In the genomic region with DNA sequence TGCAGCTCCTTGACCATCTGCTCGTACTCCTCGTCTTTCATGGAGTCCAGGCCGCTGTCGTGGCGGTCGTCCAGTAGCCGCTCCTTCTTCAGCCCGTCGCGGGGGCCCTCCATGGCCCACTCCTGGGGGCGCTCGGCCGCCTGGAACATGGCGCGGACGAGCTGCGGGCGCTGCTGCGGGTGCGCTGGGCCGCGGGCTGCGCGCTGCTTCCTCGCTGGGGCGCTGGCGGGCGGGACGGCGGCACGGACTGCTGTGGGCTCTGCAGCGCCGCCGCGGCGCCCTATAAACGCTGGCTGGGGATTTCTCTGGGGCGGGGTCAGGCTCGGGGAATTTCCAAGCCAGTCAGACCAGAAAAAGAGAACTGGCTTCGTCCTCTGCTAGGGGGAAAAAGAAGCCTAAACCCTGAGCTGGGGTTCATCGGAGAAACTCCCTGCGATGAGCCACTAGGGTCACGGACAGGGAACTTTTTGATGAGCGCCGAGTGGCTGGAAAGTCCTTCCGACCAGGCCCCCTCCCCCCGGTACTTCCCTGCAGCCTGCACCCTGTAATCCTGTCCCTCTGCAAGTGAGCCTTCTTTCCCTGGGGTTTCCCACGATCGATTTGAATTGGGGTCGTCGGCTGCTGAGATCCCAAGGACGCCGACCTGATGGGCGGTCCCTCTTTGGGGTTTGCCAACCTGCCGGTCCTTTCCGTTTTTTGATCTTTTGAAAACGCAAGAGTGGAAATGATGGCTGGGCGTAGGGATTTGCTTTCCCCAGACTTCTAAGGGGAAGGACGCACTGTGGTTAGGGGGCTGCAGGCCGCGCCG, we compare ENCODE assay signal across 8 cellular contexts. TPM values are rescaled to one million over a fixed set of nuclear protein-coding genes. Genes with fewer than 3 reads are reported as not detected.
DNase-seq lines count a peak whose midpoint lies in the region; ATAC-seq and TF ChIP-seq lines count a peak whose summit lies in the region.

A gene with protein sequence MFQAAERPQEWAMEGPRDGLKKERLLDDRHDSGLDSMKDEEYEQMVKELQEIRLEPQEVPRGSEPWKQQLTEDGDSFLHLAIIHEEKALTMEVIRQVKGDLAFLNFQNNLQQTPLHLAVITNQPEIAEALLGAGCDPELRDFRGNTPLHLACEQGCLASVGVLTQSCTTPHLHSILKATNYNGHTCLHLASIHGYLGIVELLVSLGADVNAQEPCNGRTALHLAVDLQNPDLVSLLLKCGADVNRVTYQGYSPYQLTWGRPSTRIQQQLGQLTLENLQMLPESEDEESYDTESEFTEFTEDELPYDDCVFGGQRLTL (minus strand): TSS at position 254 of the 808 bp plus-strand sequence. CDS start 105 bp downstream, at position 149.

- POLR2A ChIA-PET in AG04450 (lab: Yijun Ruan, JAX), result interaction anchor here (0.5 to 2.7 kb wide), 25 partner anchors 16 to 939 kb away, joined by 3 to 25 read pairs (median 4); partner anchors contain the start of genes FAM177A1, PPP2R3C, PRORP and PSMA6

- CTCF ChIA-PET in AG04450 (lab: Charles Lee), result interaction anchor here (0.6 to 3.5 kb wide), 20 partner anchors 9 to 280 kb away, joined by 3 to 70 read pairs (median 4); partner anchors contain the start of gene PSMA6

- H3K9me3 ChIP-seq in AG04450 (ENCODE audit: control insufficient read depth, insufficient read depth, low read length) (no peaks in the 10 kb centered on the region; the same call in 1 of the 2 replicates), spleen (no peaks in the 10 kb centered on the region)

- ATAC-seq in GM18868 (IDR thresholded peaks at IDR 0.05; ENCODE audit: unreplicated experiment), result peak; percentile 56
- peak; percentile 55 for ATAC-seq in HG03103 (IDR thresholded peaks at IDR 0.05; ENCODE audit: low read depth, unreplicated experiment)

- TF ChIP-seq POLR2A in spleen (IDR thresholded peaks at IDR 0.05), result peak; percentile 82 to 99 (median 99)

- H3K4me1 ChIP-seq in spleen, result peaks cover 45 to 76% (median 60%) of the 10 kb centered on the region in 6 donors

- H3K27ac ChIP-seq in AG04450 (ENCODE audit: low read depth, low read length) (peak within 1 kb of the TSS; percentile 92), VCaP (peak within 1 kb of the TSS; percentile 100), spleen (peak within 1 kb of the TSS; percentile 98 to 100 (median 99))

- H3K4me3 ChIP-seq in AG04450 (ENCODE audit: low read depth, low read length) (peak within 1 kb of the TSS; percentile 94), spleen (peak within 1 kb of the TSS; percentile 73 to 99 (median 95))

- TF ChIP-seq CTCF in AG04450 (IDR thresholded peaks at IDR 0.05; ENCODE audit: low read depth, low read length), result peak; percentile 43
- peak; percentile 64 for TF ChIP-seq CTCF in VCaP (conservative IDR thresholded peaks at IDR 0.05)
- TF ChIP-seq CTCF in spleen (IDR thresholded peaks at IDR 0.05 in 8 of 11, conservative IDR thresholded peaks at IDR 0.05 in 3 of 11), result peak in 8 of 11 experiments; percentile 8 to 60 (median 39)

- no peaks in the 10 kb centered on the region for H3K27me3 ChIP-seq in AG04450 (ENCODE audit: control insufficient read depth, insufficient read depth, low read length)
- H3K27me3 ChIP-seq in spleen (replicated peaks in 1 of 7), result no peaks in the 10 kb centered on the region

- H3K36me3 ChIP-seq in spleen, result peaks cover 3 to 41% (median 38%) of the 10 kb centered on the region in 6 donors

- DNase-seq in AG04450 (ENCODE audit: low read depth, low spot score), result no peak
- peak; percentile 72 for DNase-seq in NCI-H2196 treated with DMSO at 0.1 percent for 48 hours (lab: John Stamatoyannopoulos, UW; ENCODE audit: unreplicated experiment)
- DNase-seq in T47D (ENCODE audit: low read depth in 1 of 2, low spot score in 1 of 2), result peak; percentile 65 to 95
- peak; percentile 77 for DNase-seq in iPS-NIHi7 (ENCODE audit: extremely low spot score)
- DNase-seq in spleen, result peak; percentile 98

- intact Hi-C loops in spleen (cut with DNase I; ENCODE audit: low total_unique reads), result loop anchor here (5.0 to 10.0 kb wide), 3 partner anchors 70 to 172 kb away; no protein-coding TSS in a partner anchor

- 0 to 1% (median 0%) methylated on average over 36 to 62 of the region's 62 CpGs for WGBS in spleen, 5 donors

- in situ Hi-C loops in T47D (cut with HindIII; ENCODE audit: low pct_unique_long_range_greater_than_20kb, low sequenced_read_pairs), result no loop called here

RNA-seq across cellular contexts. Expression of the gene that starts here (rescaled TPM):
- polyA plus RNA-seq in AG04450 (2011; rRNA removed) (51.6 and 80.2 TPM in 2 replicates), spleen (100 to 1,000 TPM; 107 to 225 (median 149) TPM)
- 191 and 374 TPM in 2 replicates for polyA minus RNA-seq in AG04450 (2011; rRNA and poly(A)+ RNA removed)
- 100 to 1,000 TPM; 250 to 482 (median 319) TPM for total RNA-seq in spleen
